Comparison of ENCODE assay signal across 8 cellular contexts in the genomic region with DNA sequence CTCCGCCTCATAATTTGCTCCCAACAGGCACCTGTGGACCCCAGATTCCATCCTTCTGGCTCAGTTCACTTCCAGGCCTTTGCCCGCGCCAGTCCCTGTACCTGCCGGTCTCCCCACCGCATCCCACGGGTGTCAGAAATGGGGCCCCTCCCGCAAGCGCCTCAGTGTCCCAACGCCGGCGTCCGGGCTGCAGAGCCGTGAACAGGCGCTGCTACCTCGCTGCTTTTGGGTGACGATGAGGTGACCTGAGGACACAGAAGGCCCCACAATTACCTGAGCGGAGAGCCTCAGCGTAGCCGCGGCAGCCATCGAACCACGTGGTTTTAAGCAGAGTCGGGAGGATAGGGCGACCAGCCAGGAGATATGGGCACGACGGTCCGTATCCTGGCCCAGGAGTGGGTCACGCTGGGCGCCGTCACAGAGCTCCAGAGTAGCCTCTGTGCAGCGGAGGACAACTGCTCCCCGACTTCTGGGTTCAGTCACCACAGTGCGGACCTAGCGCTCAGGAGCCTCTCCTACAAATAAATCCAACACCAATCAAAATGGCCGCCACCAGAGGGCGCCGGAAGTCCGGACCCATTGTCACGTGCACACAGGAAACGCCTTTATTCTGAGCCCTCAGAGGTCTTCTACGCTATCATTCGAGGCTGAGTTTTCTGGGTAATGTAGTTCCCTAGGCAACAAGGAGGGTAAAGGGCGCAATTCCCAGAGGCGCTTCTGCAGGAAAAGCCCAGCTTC. TPM values are rescaled to one million over a fixed set of nuclear protein-coding genes. Genes with fewer than 3 reads are reported as not detected.
A peak's percentile ranks its signal among the peaks of the same experiment; 100 is the strongest.
DNase-seq lines count a peak whose midpoint lies in the region; ATAC-seq, FAIRE-seq and TF ChIP-seq lines count a peak whose summit lies in the region.

Gene ZNF814 (minus strand): TSS at position 544 of the 738 bp plus-strand sequence. CDS start 235 bp downstream, at position 309.

- in situ Hi-C loops in T47D (cut with HindIII; ENCODE audit: low pct_unique_long_range_greater_than_20kb, low sequenced_read_pairs) = no loop called here

- peak; percentile 61 for ATAC-seq in GM18870 (IDR thresholded peaks at IDR 0.05; ENCODE audit: unreplicated experiment)

- TF ChIP-seq CTCF in WERI-Rb-1 (IDR thresholded peaks at IDR 0.05; ENCODE audit: low read depth, low read length) = no peak

- H3K9ac ChIP-seq in iPS-20b (ENCODE audit: low read depth, low read length) = peak within 1 kb of the TSS; percentile 99
- H3K9ac ChIP-seq in skeletal muscle satellite cell (ENCODE audit: low read depth, low read length) = peak within 1 kb of the TSS; percentile 85

- H3K4me3 ChIP-seq in WERI-Rb-1 (ENCODE audit: low read depth, low read length) (peak within 1 kb of the TSS; percentile 99), iPS-20b (ENCODE audit: low read length) (peak within 1 kb of the TSS; percentile 97), skeletal muscle satellite cell (ENCODE audit: low read length) (peak within 1 kb of the TSS; percentile 96)

- DNase-seq in HTR-8/SVneo (ENCODE audit: insufficient read length, low spot score) (peak; percentile 54), WERI-Rb-1 (peak; percentile 92), T47D (ENCODE audit: low read depth in 1 of 2, low spot score in 1 of 2) (peak; percentile 44 to 92), NOMO-1 treated with DMSO at 0.1 percent for 48 hours (lab: John Stamatoyannopoulos, UW; ENCODE audit: unreplicated experiment) (no peak), NCI-H774 (lab: John Stamatoyannopoulos, UW) (no peak)

- H3K27me3 ChIP-seq in WERI-Rb-1 (ENCODE audit: insufficient read depth, low read depth, severe bottlenecking) = no peaks in the 10 kb centered on the region
- no peaks in the 10 kb centered on the region for H3K27me3 ChIP-seq in iPS-20b (ENCODE audit: insufficient read depth, low read length)
- no peaks in the 10 kb centered on the region for H3K27me3 ChIP-seq in skeletal muscle satellite cell (ENCODE audit: control insufficient read depth, insufficient read depth, low read length)

- H3K4me1 ChIP-seq in iPS-20b (ENCODE audit: insufficient read depth, low read length) = peaks cover 16% of the 10 kb centered on the region; the same call in 1 of the 2 replicates
- H3K4me1 ChIP-seq in skeletal muscle satellite cell (ENCODE audit: control insufficient read depth, insufficient read depth, low read length) = no peaks in the 10 kb centered on the region

- FAIRE-seq in HTR-8/SVneo (lab: Jason Lieb, UNC) = no peak

- H3K9me3 ChIP-seq in WERI-Rb-1 (ENCODE audit: severe bottlenecking) (peaks cover 4% of the 10 kb centered on the region), iPS-20b (ENCODE audit: insufficient read depth, low read depth, low read length) (no peaks in the 10 kb centered on the region), skeletal muscle satellite cell (replicated peaks; ENCODE audit: low read length) (no peaks in the 10 kb centered on the region)

- H3K36me3 ChIP-seq in WERI-Rb-1 = peaks cover 31% of the 10 kb centered on the region
- peaks cover 27% of the 10 kb centered on the region for H3K36me3 ChIP-seq in iPS-20b (ENCODE audit: insufficient read depth, low read depth, low read length)
- H3K36me3 ChIP-seq in skeletal muscle satellite cell (ENCODE audit: insufficient read depth, low read length) = no peaks in the 10 kb centered on the region

- H3K27ac ChIP-seq in WERI-Rb-1 (peak within 1 kb of the TSS; percentile 88), iPS-20b (ENCODE audit: low read length) (peak within 1 kb of the TSS; percentile 59)

- H3K4me2 ChIP-seq in skeletal muscle satellite cell (ENCODE audit: low read length) = peak within 1 kb of the TSS; percentile 91

RNA-seq across cellular contexts. Expression of gene ZNF814, which starts in this region (rescaled TPM):
- total RNA-seq in skeletal muscle satellite cell (2012; rRNA removed) = 7.6 and 10.9 TPM in 2 replicates

Comparison
In these comparisons a context has a peak if more than half of its experiments do, and no peak if none do; other contexts are left out.
1. DNase-seq: peak in HTR-8/SVneo (single experiment), WERI-Rb-1 (single experiment) and T47D (2 of 2); none in NOMO-1 treated with DMSO at 0.1 percent for 48 hours (single experiment) and NCI-H774 (single experiment).
2. Peak in every context shown above with its lines, with median percentiles within 50 percentile points of each other: H3K4me3 ChIP-seq.